Comparison of ENCODE assay signal across 27 cellular contexts in the genomic region with DNA sequence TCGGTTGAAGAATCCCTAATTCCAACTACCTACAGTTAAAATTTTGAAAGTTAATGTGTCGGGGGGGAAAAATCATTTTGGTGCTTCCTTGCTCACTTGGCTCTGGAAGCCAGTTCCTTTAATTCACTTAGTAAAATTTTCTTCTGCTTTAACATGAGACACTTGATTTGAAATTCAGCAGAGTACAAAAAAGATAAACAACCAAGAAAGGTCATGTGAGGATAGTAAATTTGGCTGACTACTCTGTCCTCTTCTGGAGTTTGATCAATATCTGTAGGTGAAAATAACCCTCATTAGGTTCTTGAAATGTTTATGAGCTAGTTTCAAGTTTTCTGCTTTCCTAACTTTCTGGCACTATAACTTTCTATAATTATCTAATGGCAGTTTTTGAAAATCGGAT. TPM values are rescaled to one million over a fixed set of nuclear protein-coding genes. Genes with fewer than 3 reads are reported as not detected.
"Had no signal": no experiment of that assay in that cellular context is flagged by ENCODE, and none has a peak within 500 bp of the region (broad histone marks: within the 10 kb centered on the region; RNA-seq: fewer than 3 reads in every experiment).

No MANE protein-coding gene starts in this region.

- H3K4me1 ChIP-seq: gastrocnemius medialis, left lung, lower lobe of right lung, pancreas, suprapubic skin, transverse colon, upper lobe of right lung, vagina had no signal

- ATAC-seq: gastrocnemius medialis; left lung; lower lobe of right lung; natural killer cell; pancreas; sciatic nerve; stimulated activated naive CD8-positive, alpha-beta T cell treated with anti-CD3 and anti-CD28 coated beads, Interleukin-15, amount 100 ng/mL, for 72 hours; upper lobe of right lung had no signal

- H3K27me3 ChIP-seq: gastrocnemius medialis, left lung, neutrophil, pancreas, suprapubic skin, transverse colon, upper lobe of right lung, vagina had no signal

- H3K27ac ChIP-seq: coronary artery, gastrocnemius medialis, left lung, lower lobe of right lung, neutrophil, pancreas, prostate gland, suprapubic skin, transverse colon, upper lobe of right lung, vagina had no signal

- DNase-seq: dermis blood vessel endothelial cell; effector memory CD4-positive, alpha-beta T cell; erythroblast; foreskin fibroblast; gastrocnemius medialis; head of caudate nucleus; kidney; left lung; lower lobe of right lung; natural killer cell; pancreas; retina; stimulated activated CD4-positive, alpha-beta T cell treated with anti-CD3 and anti-CD28 coated beads, Interleukin-12 subunit alpha, Interleukin-12 subunit beta, amount 100 ng/mL, for 4 hours; stimulated activated CD4-positive, alpha-beta T cell treated with anti-CD3 and anti-CD28 coated beads, Interleukin-1b, Interleukin-23, amount 100 ng/mL, for 48 hours; stimulated activated CD4-positive, alpha-beta T cell treated with anti-CD3 and anti-CD28 coated beads, Interleukin-4, amount 100 ng/mL, for 1 hour; stimulated activated CD8-positive, alpha-beta memory T cell treated with anti-CD3 and anti-CD28 coated beads, Interleukin-4, amount 100 ng/mL, for 48 hours; stimulated activated naive CD4-positive, alpha-beta T cell; stimulated activated naive CD8-positive, alpha-beta T cell treated with anti-CD3 and anti-CD28 coated beads, Interleukin-15, amount 100 ng/mL, for 72 hours; transverse colon; upper lobe of right lung had no signal

- H3K4me3 ChIP-seq: coronary artery, gastrocnemius medialis, left lung, lower lobe of right lung, pancreas, prostate gland, smooth muscle cell, suprapubic skin, transverse colon, upper lobe of right lung, vagina had no signal

- H3K36me3 ChIP-seq: gastrocnemius medialis, left lung, lower lobe of right lung, neutrophil, pancreas, prostate gland, suprapubic skin, transverse colon, upper lobe of right lung, vagina had no signal

RNA-seq across cellular contexts. Expression of a gene that starts 43.4 kb away (rescaled TPM):
- total RNA-seq: natural killer cell, smooth muscle cell had no signal
